ENCODE assay signal across 23 cellular contexts in the genomic region with DNA sequence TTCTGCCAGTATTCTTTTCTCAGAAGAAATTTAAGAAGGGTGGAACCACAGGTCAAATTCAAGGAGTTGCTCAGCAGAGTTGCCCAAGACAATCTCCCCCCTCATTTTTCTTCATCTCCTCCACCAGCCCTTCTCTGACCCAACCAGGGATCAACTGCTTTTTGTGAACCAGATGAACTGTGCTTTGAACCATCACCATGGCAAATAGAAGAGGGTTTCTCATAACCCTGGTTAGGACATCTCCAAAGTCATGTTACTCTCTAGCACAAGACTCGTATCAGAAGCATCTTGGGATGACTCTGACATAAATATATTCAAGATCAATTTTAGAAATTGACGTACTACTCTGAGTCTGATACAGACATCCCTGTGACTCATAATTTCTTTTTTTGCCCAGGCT.
"Had no signal": no experiment of that assay in that cellular context is flagged by ENCODE, and none has a peak within 500 bp of the region (broad histone marks: within the 10 kb centered on the region; RNA-seq: fewer than 3 reads in every experiment).

No MANE protein-coding gene starts in this region.

- H3K9me3 ChIP-seq: breast epithelium, Peyer's patch, SJSA1 had no signal

- H3K27ac ChIP-seq: breast epithelium, RWPE1, SJSA1 had no signal

- H3K4me1 ChIP-seq: breast epithelium had no signal

- DNase-seq: activated CD4-positive, alpha-beta memory T cell treated with anti-CD3 and anti-CD28 coated beads for 36 hours; activated CD4-positive, alpha-beta T cell treated with anti-CD3 and anti-CD28 coated beads, Interleukin-2, amount 10 ng/mL, durations not matched to agents 7 days and 5 days; activated CD4-positive, CD25-positive, alpha-beta regulatory T cell treated with anti-CD3 and anti-CD28 coated beads, Interleukin-2, amount 50 U/mL, for 72 hours; activated CD8-positive, alpha-beta memory T cell treated with anti-CD3 and anti-CD28 coated beads for 24 hours; activated effector memory CD4-positive, alpha-beta T cell treated with anti-CD3 and anti-CD28 coated beads, Interleukin-2, amount 50 U/mL, for 16 hours; activated naive CD4-positive, alpha-beta T cell treated with Interleukin-2 at 50 U/mL for 16 hours; activated T-cell treated with anti-CD3 and anti-CD28 coated beads, Interleukin-2, amount 50 U/mL, for 4 hours; anterior cingulate cortex; caudate nucleus; MM.1S; NCI-H1105; NCI-H1436; NCI-H1694 treated with DMSO at 0.1 percent for 48 hours; NCI-H2029 treated with DMSO at 0.1 percent for 48 hours; NCI-H345; NCI-H524; Right ventricle myocardium superior; T-helper 17 cell; T-helper 9 cell had no signal

- H3K27me3 ChIP-seq: breast epithelium, Peyer's patch, SJSA1 had no signal

- H3K36me3 ChIP-seq: breast epithelium, Peyer's patch, SJSA1 had no signal

- H3K4me3 ChIP-seq: breast epithelium, Peyer's patch, SJSA1 had no signal
